9 cellular contexts compared by ENCODE assay signal in the genomic region with DNA sequence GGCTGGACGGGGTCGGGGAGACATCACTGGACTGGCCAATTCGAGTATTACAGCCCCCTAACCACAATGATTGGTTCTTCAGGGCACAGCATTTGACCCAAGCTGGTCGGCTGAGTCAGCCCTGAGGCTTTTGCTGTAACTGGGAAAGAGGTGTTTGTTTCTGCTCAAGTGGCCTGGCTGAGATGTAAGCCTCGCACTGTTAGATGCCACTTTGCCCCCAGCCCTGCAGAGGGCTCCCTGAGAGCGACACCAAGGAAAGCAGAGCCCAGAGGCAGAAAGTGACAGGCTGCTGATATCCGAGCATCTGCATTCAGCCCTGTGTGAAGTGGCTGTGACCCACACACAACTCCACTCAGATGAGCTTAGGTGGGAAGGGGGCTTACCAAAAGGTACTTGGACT. TPM values are rescaled to one million over a fixed set of nuclear protein-coding genes. Genes with fewer than 3 reads are reported as not detected.
A peak's percentile ranks its signal among the peaks of the same experiment; 100 is the strongest.
DNase-seq lines count a peak whose midpoint lies in the region; ATAC-seq, FAIRE-seq and TF ChIP-seq lines count a peak whose summit lies in the region.
"Had no signal": no experiment of that assay in that cellular context is flagged by ENCODE, and none has a peak within 500 bp of the region (broad histone marks: within the 10 kb centered on the region; RNA-seq: fewer than 3 reads in every experiment).

No MANE protein-coding gene starts in this region.

- H2BK5ac ChIP-seq in H1 (ENCODE audit: low read depth, low read length), result no peak overlapping the region

- H3K27ac Mint-ChIP-seq in naive thymus-derived CD8-positive, alpha-beta T cell, result no peak overlapping the region

- no peaks in the 10 kb centered on the region for H3K27me3 Mint-ChIP-seq in naive thymus-derived CD8-positive, alpha-beta T cell

- no peak overlapping the region for H2BK12ac ChIP-seq in H1 (ENCODE audit: low read depth, low read length)

- no peak overlapping the region for H4K5ac ChIP-seq in H1 (ENCODE audit: insufficient read length, low read depth, low read length)

- H3K4me1 Mint-ChIP-seq in naive thymus-derived CD8-positive, alpha-beta T cell, result peaks cover 0 to 6% (median 3%) of the 10 kb centered on the region in 4 donors

- TF ChIP-seq POLR2A in H1 (IDR thresholded peaks at IDR 0.05; ENCODE audit: control extremely low read depth in 1 of 2, low read depth in 2 of 2, low read length in 2 of 2) (no peak), GM12891 (IDR thresholded peaks at IDR 0.05; ENCODE audit: low read depth, low read length) (no peak)

- peak; percentile 27 for DNase-seq in COLO829 (ENCODE audit: low spot score)
- peak; percentile 80 for DNase-seq in H7
- DNase-seq in NCI-H82 (lab: John Stamatoyannopoulos, UW), result peak; percentile 69
- peak in 1 of 2 experiments; percentile 66 for DNase-seq in H1 (ENCODE audit: low read depth in 1 of 2, low spot score in 2 of 2)
- DNase-seq in naive thymus-derived CD8-positive, alpha-beta T cell, result peak in 4 of 10 donors; percentile 12 to 34 (median 22)
- no peak for DNase-seq in middle frontal gyrus (ENCODE audit: extremely low spot score, low spot score)
- DNase-seq in GM12891 (ENCODE audit: insufficient read length, low spot score), result no peak

- peak; percentile 71 to 74 for ATAC-seq in naive thymus-derived CD8-positive, alpha-beta T cell
- ATAC-seq in HG03196 (IDR thresholded peaks at IDR 0.05; ENCODE audit: unreplicated experiment), result no peak

- H3K23ac ChIP-seq in H1 (ENCODE audit: insufficient read length), result no peak overlapping the region

- H4K91ac ChIP-seq in H1 (replicated peaks; ENCODE audit: insufficient read length, low read length), result no peak overlapping the region

- FAIRE-seq in H1 (lab: Jason Lieb, UNC) (peak; percentile 50), GM12891 (lab: Jason Lieb, UNC) (no peak)

- H2AFZ ChIP-seq in H1 (ENCODE audit: low read length), result no peak overlapping the region

- H4K8ac ChIP-seq in H1 (ENCODE audit: extremely low read depth, insufficient read depth, low read length), result no peak overlapping the region

- no peak overlapping the region for H3K18ac ChIP-seq in H1 (ENCODE audit: extremely low read depth, low read length)

- no peaks in the 10 kb centered on the region for H3K23me2 ChIP-seq in H1 (ENCODE audit: low read depth, low read length)

- TF ChIP-seq RAD21 in H1 (IDR thresholded peaks at IDR 0.05 in 1 of 2, conservative IDR thresholded peaks at IDR 0.05 in 1 of 2; ENCODE audit: low read depth in 2 of 2, low read length in 2 of 2), result peak; percentile 73 to 79

- WGBS in H1 (ENCODE audit: extremely low coverage in 1 of 2, insufficient coverage in 1 of 2, insufficient read length in 1 of 2, insufficient replicate concordance in 2 of 2, low coverage in 1 of 2, low lambda C conversion rate in 2 of 2, missing lambda C conversion rate in 1 of 2), 2 experiments, result 42% methylated on average over 7 of the region's 7 CpGs; no CpG with 5 or more reads in 1 of the 2 experiments

- TF ChIP-seq CTCF in H1 (IDR thresholded peaks at IDR 0.05; ENCODE audit: control extremely low read depth in 1 of 3, insufficient read depth in 1 of 3, low read depth in 1 of 3, low read length in 3 of 3), result peak; percentile 61 to 76 (median 61)

- no peak overlapping the region for H3K14ac ChIP-seq in H1 (ENCODE audit: insufficient read length)

- H3K27me3 ChIP-seq in H7 (ENCODE audit: control insufficient read depth, insufficient read depth, low read length) (no peaks in the 10 kb centered on the region), H1 (replicated peaks in 1 of 4; ENCODE audit: control insufficient read depth in 3 of 4, extremely low read depth in 1 of 4, insufficient read depth in 3 of 4, low read length in 3 of 4) (no peaks in the 10 kb centered on the region)

- H3K9ac ChIP-seq in H1 (replicated peaks in 1 of 4; ENCODE audit: extremely low read depth in 1 of 4, low read depth in 3 of 4, low read length in 3 of 4), result no peak overlapping the region

- H3K4me1 ChIP-seq in H1 (replicated peaks in 1 of 4; ENCODE audit: control insufficient read depth in 3 of 4, insufficient read depth in 4 of 4, low read length in 3 of 4), result peaks cover 0 to 4% (median 2%) of the 10 kb centered on the region in 4 experiments; a peak in 4 of 7 replicates

- H2AK5ac ChIP-seq in H1 (ENCODE audit: low read depth, low read length), result no peak overlapping the region

- TF ChIP-seq EP300 in H1 (IDR thresholded peaks at IDR 0.05; ENCODE audit: borderline replicate concordance in 1 of 2, low read depth in 2 of 2, low read length in 2 of 2), result no peak

- H3K36me3 ChIP-seq in H7 (replicated peaks; ENCODE audit: control insufficient read depth, insufficient read depth, low read length), result peaks cover 9% of the 10 kb centered on the region
- peaks cover 1 to 6% (median 4%) of the 10 kb centered on the region in 4 experiments; a peak in 6 of 8 replicates for H3K36me3 ChIP-seq in H1 (ENCODE audit: control insufficient read depth in 2 of 4, insufficient read depth in 4 of 4, low read length in 3 of 4)

- peaks cover 0 to 14% (median 3%) of the 10 kb centered on the region in 3 donors for H3K36me3 Mint-ChIP-seq in naive thymus-derived CD8-positive, alpha-beta T cell

- H3K79me1 ChIP-seq in H1 (ENCODE audit: low read depth, low read length), result 0 out of 2 replicates have a peak, but pooled peaks cover 3% of the 10 kb centered on the region

- no peaks in the 10 kb centered on the region for H3K9me3 ChIP-seq in H1 (ENCODE audit: insufficient read depth in 2 of 2, low read depth in 1 of 2, low read length in 1 of 2)
- H3K9me3 ChIP-seq: thoracic aorta had no signal

- no peak overlapping the region for H3K56ac ChIP-seq in H1 (replicated peaks; ENCODE audit: insufficient read length, low read depth, low read length)

- no peak overlapping the region for H2BK15ac ChIP-seq in H1 (ENCODE audit: low read length)

- POLR2A ChIA-PET in H1 (lab: Charles Lee; ENCODE audit: partially characterized antibody), result interaction anchor here (1.0 to 3.1 kb wide), 4 partner anchors 10 to 176 kb away, joined by 3 to 13 read pairs (median 6); no protein-coding TSS in a partner anchor
- POLR2A ChIA-PET in naive thymus-derived CD8-positive, alpha-beta T cell (lab: Charles Lee), result interaction anchor here (0.6 kb wide), 1 partner anchor 44 kb away, joined by 3 read pairs; no protein-coding TSS in a partner anchor

- H4K20me1 ChIP-seq in H1 (replicated peaks in 1 of 2; ENCODE audit: control insufficient read depth in 1 of 2, insufficient read depth in 2 of 2, low read length in 2 of 2), result peaks cover 0 to 4% of the 10 kb centered on the region in 2 experiments

- no peak overlapping the region for H2BK120ac ChIP-seq in H1 (replicated peaks; ENCODE audit: low read depth, low read length)

- no peak overlapping the region for H3K4me3 Mint-ChIP-seq in naive thymus-derived CD8-positive, alpha-beta T cell

- H3K4ac ChIP-seq in H1 (replicated peaks; ENCODE audit: insufficient read length, low read depth, low read length), result no peak overlapping the region

- no peaks in the 10 kb centered on the region for H3K9me3 Mint-ChIP-seq in naive thymus-derived CD8-positive, alpha-beta T cell

- H3K4me3 ChIP-seq in H7 (ENCODE audit: insufficient read depth, low read depth, low read length) (no peak overlapping the region), H1 (ENCODE audit: extremely low read depth in 1 of 4, insufficient read depth in 2 of 4, low read depth in 3 of 4, low read length in 4 of 4) (no peak overlapping the region)
- H3K4me3 ChIP-seq: thoracic aorta had no signal

- H3K79me2 ChIP-seq in H1 (ENCODE audit: control insufficient read depth in 1 of 2, insufficient read depth in 2 of 2, low read length in 2 of 2), result no peaks in the 10 kb centered on the region

- CTCF ChIA-PET in H1 (lab: Charles Lee; ENCODE audit: partially characterized antibody), result interaction anchor here (0.9 to 5.7 kb wide), 12 partner anchors 8 to 95 kb away, joined by 3 to 30 read pairs (median 4); a partner anchor contains a TSS

- no peak overlapping the region for H3K27ac ChIP-seq in H1 (ENCODE audit: low read depth, low read length)
- H3K27ac ChIP-seq: thoracic aorta had no signal

- no peak overlapping the region for H2BK20ac ChIP-seq in H1 (ENCODE audit: low read length)

- H3K4me2 ChIP-seq in H1 (ENCODE audit: insufficient read depth in 1 of 2, low read depth in 2 of 2, low read length in 2 of 2), result 0 out of 4 replicates have a peak overlapping the region, but pooled peaks of 1 of the 2 experiments have one; percentile 0

RNA-seq across cellular contexts. Expression of a gene that starts 19.4 kb away (rescaled TPM):
- total RNA-seq in H7 (2014; rRNA removed; shearing (Covaris generic)), result 191 and 213 TPM in 2 replicates
- total RNA-seq in H1 (2021; fragmentation: NEBNext Ultra II Directional; extraction: Animal tissue kit (Norgen Biotek cat#: 25700)), result 174 and 178 TPM in 2 replicates
- polyA plus RNA-seq in H1 (2011; rRNA removed), result 341 and 364 TPM in 2 replicates
- 363 TPM for polyA plus RNA-seq in H1 (2011; cell fraction: cytosol; rRNA removed)
- polyA plus RNA-seq in H1 (2011; cell fraction: nucleus; rRNA removed), result 409 TPM
- polyA plus RNA-seq in H1 (2012, experiment 1 of 2), result 277 to 371 TPM (median 349 TPM) in 4 replicates
- polyA plus RNA-seq in H1 (2012, experiment 2 of 2), result 315 TPM
- 143 TPM for polyA plus RNA-seq in H1 (2013, experiment 1 of 2)
- polyA plus RNA-seq in H1 (2013, experiment 2 of 2), result 146 TPM
- 335 and 380 TPM in 2 replicates for polyA minus RNA-seq in H1 (2011; rRNA and poly(A)+ RNA removed)
- 83.5 TPM for polyA minus RNA-seq in H1 (2011; cell fraction: cytosol; rRNA and poly(A)+ RNA removed)
- polyA minus RNA-seq in H1 (2011; cell fraction: nucleus; rRNA and poly(A)+ RNA removed), result 96.6 TPM
- total RNA-seq in naive thymus-derived CD8-positive, alpha-beta T cell, result 100 to 1,000 TPM; 146 to 149 TPM
- 100 to 1,000 TPM; 129 to 150 (median 149) TPM for polyA plus RNA-seq in naive thymus-derived CD8-positive, alpha-beta T cell
- 176 TPM for polyA plus RNA-seq in GM12891 (2012; ENCODE audit: low read depth, missing spikeins)

RNA-seq across cellular contexts. Expression of a gene that starts 31.8 kb away (rescaled TPM):
- not detected in 2 replicates for total RNA-seq in H7 (2014; rRNA removed; shearing (Covaris generic))
- not detected in 2 replicates for total RNA-seq in H1 (2021; fragmentation: NEBNext Ultra II Directional; extraction: Animal tissue kit (Norgen Biotek cat#: 25700))
- polyA plus RNA-seq in H1 (2011; rRNA removed), result not detected in 2 replicates
- not detected for polyA plus RNA-seq in H1 (2011; cell fraction: cytosol; rRNA removed)
- not detected for polyA plus RNA-seq in H1 (2011; cell fraction: nucleus; rRNA removed)
- polyA plus RNA-seq in H1 (2012, experiment 1 of 2), result not detected in 4 replicates
- not detected for polyA plus RNA-seq in H1 (2012, experiment 2 of 2)
- polyA plus RNA-seq in H1 (2013, experiment 1 of 2), result not detected
- polyA plus RNA-seq in H1 (2013, experiment 2 of 2), result not detected
- polyA minus RNA-seq in H1 (2011; rRNA and poly(A)+ RNA removed), result not detected in 2 replicates
- not detected for polyA minus RNA-seq in H1 (2011; cell fraction: cytosol; rRNA and poly(A)+ RNA removed)
- not detected for polyA minus RNA-seq in H1 (2011; cell fraction: nucleus; rRNA and poly(A)+ RNA removed)
- not detected for total RNA-seq in naive thymus-derived CD8-positive, alpha-beta T cell
- polyA plus RNA-seq in naive thymus-derived CD8-positive, alpha-beta T cell, result not detected
- not detected for polyA plus RNA-seq in GM12891 (2012; ENCODE audit: low read depth, missing spikeins)
- total RNA-seq: thoracic aorta had no signal

RNA-seq across cellular contexts. Expression of a gene that starts 54.4 kb away (rescaled TPM):
- total RNA-seq in H7 (2014; rRNA removed; shearing (Covaris generic)), result 6.1 and 8.0 TPM in 2 replicates
- 1.5 and 2.4 TPM in 2 replicates for total RNA-seq in H1 (2021; fragmentation: NEBNext Ultra II Directional; extraction: Animal tissue kit (Norgen Biotek cat#: 25700))
- polyA plus RNA-seq in H1 (2011; rRNA removed), result 6.0 and 8.9 TPM in 2 replicates
- 5.8 TPM for polyA plus RNA-seq in H1 (2011; cell fraction: cytosol; rRNA removed)
- 16.4 TPM for polyA plus RNA-seq in H1 (2011; cell fraction: nucleus; rRNA removed)
- 2.2 to 6.2 TPM (median 4.0 TPM) in 4 replicates for polyA plus RNA-seq in H1 (2012, experiment 1 of 2)
- polyA plus RNA-seq in H1 (2012, experiment 2 of 2), result 5.5 TPM
- polyA plus RNA-seq in H1 (2013, experiment 1 of 2), result 5.0 TPM
- polyA plus RNA-seq in H1 (2013, experiment 2 of 2), result 3.8 TPM
- 1.6 and 2.1 TPM in 2 replicates for polyA minus RNA-seq in H1 (2011; rRNA and poly(A)+ RNA removed)
- not detected for polyA minus RNA-seq in H1 (2011; cell fraction: cytosol; rRNA and poly(A)+ RNA removed)
- polyA minus RNA-seq in H1 (2011; cell fraction: nucleus; rRNA and poly(A)+ RNA removed), result 6.1 TPM
- under 1 TPM; 0.47 to 0.74 TPM for total RNA-seq in naive thymus-derived CD8-positive, alpha-beta T cell
- 1 to 10 TPM in 1 of 3 donors, under 1 TPM in 2; 0.19 to 1.2 (median 0.30) TPM for polyA plus RNA-seq in naive thymus-derived CD8-positive, alpha-beta T cell
- polyA plus RNA-seq in GM12891 (2012; ENCODE audit: low read depth, missing spikeins), result 7.5 TPM

Comparison
In these comparisons a context has a peak if more than half of its experiments do, and no peak if none do; other contexts are left out.
1. DNase-seq: peak in COLO829 (single experiment), H7 (single experiment) and NCI-H82 (single experiment); none in middle frontal gyrus (single experiment) and GM12891 (single experiment).